In genomic region chr5:91754990-91755389, GRCh38 we compare ENCODE assay signal across 27 cellular contexts.
"Had no signal": no experiment of that assay in that cellular context is flagged by ENCODE, and none has a peak within 500 bp of the region (broad histone marks: within the 10 kb centered on the region; RNA-seq: fewer than 3 reads in every experiment).

No MANE protein-coding gene starts in this region.

- H3K27ac ChIP-seq: colonic mucosa, epithelial cell of prostate, esophagus squamous epithelium, gastrocnemius medialis, heart right ventricle, left lung, lower lobe of right lung had no signal

- ATAC-seq: effector memory CD8-positive, alpha-beta T cell; esophagus mucosa; gastrocnemius medialis; heart right ventricle; left cardiac atrium; left lung; left ventricle myocardium superior; lower lobe of right lung; mucosa of descending colon; naive thymus-derived CD8-positive, alpha-beta T cell had no signal

- H3K36me3 ChIP-seq: colonic mucosa, esophagus squamous epithelium, gastrocnemius medialis, heart right ventricle, left lung, lower lobe of right lung had no signal

- H3K4me1 ChIP-seq: colonic mucosa, esophagus squamous epithelium, gastrocnemius medialis, heart right ventricle, left lung, lower lobe of right lung had no signal

- H3K4me3 ChIP-seq: colonic mucosa, esophagus squamous epithelium, gastrocnemius medialis, heart right ventricle, left lung, lower lobe of right lung, mucosa of descending colon had no signal

- H3K27me3 ChIP-seq: colonic mucosa, esophagus squamous epithelium, gastrocnemius medialis, heart right ventricle, left lung had no signal

- DNase-seq: colonic mucosa; cortex of kidney; effector CD8-positive, alpha-beta T cell; effector memory CD8-positive, alpha-beta T cell; endodermal cell; erythroblast; esophagus squamous epithelium; foreskin fibroblast; foreskin melanocyte; gastrocnemius medialis; glutamatergic neuron; head of caudate nucleus; heart right ventricle; hippocampal formation; left cardiac atrium; left lung; left ventricle myocardium superior; lower lobe of right lung; mesenchymal stem cell; mucosa of descending colon; naive B cell; naive thymus-derived CD8-positive, alpha-beta T cell had no signal

- H3K9me3 ChIP-seq: colonic mucosa, gastrocnemius medialis, left lung, lower lobe of right lung, mucosa of descending colon had no signal

- FAIRE-seq: endometrium, islet of Langerhans, keratinocyte had no signal
